ENCODE assay signal across 1 cellular context in the genomic region with DNA sequence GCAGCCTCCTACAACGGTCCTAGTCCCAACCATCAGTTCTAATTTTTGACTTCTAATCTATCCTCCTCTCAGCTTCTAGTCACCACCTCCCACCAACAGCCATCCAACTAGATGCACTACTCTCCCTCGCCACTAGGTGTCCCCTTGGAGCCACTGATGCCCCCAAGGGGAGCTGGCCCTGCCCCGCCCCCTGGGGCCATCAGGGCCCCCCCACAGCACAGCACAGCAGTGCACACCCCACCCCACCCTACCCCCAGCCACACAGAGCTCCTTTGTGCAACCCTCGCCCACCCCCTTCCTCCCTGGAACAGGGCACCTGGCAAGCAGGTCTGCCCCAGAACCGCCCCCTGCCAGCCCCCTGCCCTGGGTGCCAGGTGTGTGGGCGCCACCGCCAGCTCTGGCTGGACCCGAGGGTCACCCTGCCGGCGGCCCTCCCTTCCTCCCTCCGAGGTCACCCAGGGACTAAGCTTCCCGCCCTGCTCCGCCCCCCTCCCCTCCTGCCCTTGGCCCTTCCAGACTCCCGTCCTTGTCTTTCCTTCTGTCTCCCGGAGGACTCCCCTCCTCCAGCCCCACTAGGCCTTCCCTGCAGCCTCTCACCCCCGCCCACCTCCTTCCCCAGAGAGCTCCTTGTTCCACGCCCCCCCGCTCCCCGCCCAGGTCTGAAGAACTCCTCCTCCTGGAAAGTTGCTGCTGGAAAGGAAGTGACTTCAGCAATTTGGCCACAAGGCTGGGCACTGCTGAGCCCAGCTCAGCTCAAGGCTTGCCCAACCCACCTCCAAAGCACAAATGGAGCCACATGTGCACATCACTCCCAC.
TF ChIP-seq lines count a peak whose summit lies in the region.

No MANE protein-coding gene starts in this region.

TF ChIP-seq in H1, 55 proteins besides CTCF, POLR2A, EP300 and RAD21:
- TF ChIP-seq KDM4A (IDR thresholded peaks at IDR 0.05; ENCODE audit: low read depth, low read length, severe bottlenecking): no peak
- TF ChIP-seq, protein P1, sequence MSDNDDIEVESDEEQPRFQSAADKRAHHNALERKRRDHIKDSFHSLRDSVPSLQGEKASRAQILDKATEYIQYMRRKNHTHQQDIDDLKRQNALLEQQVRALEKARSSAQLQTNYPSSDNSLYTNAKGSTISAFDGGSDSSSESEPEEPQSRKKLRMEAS (IDR thresholded peaks at IDR 0.05): peak; percentile 2; the same call in 1 of the 2 replicates
- TF ChIP-seq BCL11A (IDR thresholded peaks at IDR 0.05; ENCODE audit: low read depth in 2 of 2, low read length in 2 of 2): no peak
- TF ChIP-seq, protein P2, sequence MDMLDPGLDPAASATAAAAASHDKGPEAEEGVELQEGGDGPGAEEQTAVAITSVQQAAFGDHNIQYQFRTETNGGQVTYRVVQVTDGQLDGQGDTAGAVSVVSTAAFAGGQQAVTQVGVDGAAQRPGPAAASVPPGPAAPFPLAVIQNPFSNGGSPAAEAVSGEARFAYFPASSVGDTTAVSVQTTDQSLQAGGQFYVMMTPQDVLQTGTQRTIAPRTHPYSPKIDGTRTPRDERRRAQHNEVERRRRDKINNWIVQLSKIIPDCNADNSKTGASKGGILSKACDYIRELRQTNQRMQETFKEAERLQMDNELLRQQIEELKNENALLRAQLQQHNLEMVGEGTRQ (IDR thresholded peaks at IDR 0.05; ENCODE audit: low read length): no peak
- TF ChIP-seq EGR1 (IDR thresholded peaks at IDR 0.05; ENCODE audit: borderline replicate concordance, low read depth, low read length): peak; percentile 39; the same call in 1 of the 2 replicates
- TF ChIP-seq YY1 (IDR thresholded peaks at IDR 0.05; ENCODE audit: low read depth, low read length): no peak
- no peak for TF ChIP-seq RBBP5 (IDR thresholded peaks at IDR 0.05; ENCODE audit: borderline replicate concordance, low read depth, low read length)
- no peak for TF ChIP-seq TEAD4 (IDR thresholded peaks at IDR 0.05; ENCODE audit: low read depth, low read length)
- TF ChIP-seq CTBP2 (IDR thresholded peaks at IDR 0.05; ENCODE audit: borderline replicate concordance, insufficient read depth, insufficient read length, low read length): peak; percentile 24
- TF ChIP-seq KDM1A (IDR thresholded peaks at IDR 0.05; ENCODE audit: borderline replicate concordance, low read length): 0 out of 2 replicates have a peak, but pooled peaks have one; percentile 4
- TF ChIP-seq HDAC2 (IDR thresholded peaks at IDR 0.05; ENCODE audit: borderline replicate concordance in 1 of 2, low read depth in 2 of 2, low read length in 2 of 2): peak; percentile 50 to 58; a peak in 1 of 4 replicates
TF ChIP-seq in H1: peak in this region for 5.
